Comparison of ENCODE assay signal across 14 cellular contexts in genomic region chr3:77931272-77932009, GRCh38.
A peak's percentile ranks its signal among the peaks of the same experiment; 100 is the strongest.
DNase-seq lines count a peak whose midpoint lies in the region; ATAC-seq, FAIRE-seq and TF ChIP-seq lines count a peak whose summit lies in the region.
"Had no signal": no experiment of that assay in that cellular context is flagged by ENCODE, and none has a peak within 500 bp of the region (broad histone marks: within the 10 kb centered on the region; RNA-seq: fewer than 3 reads in every experiment).

No MANE protein-coding gene starts in this region.

- H2AFZ ChIP-seq in IMR-90 (replicated peaks; ENCODE audit: low read length, poor library complexity) = no peak overlapping the region

- POLR2A ChIA-PET in IMR-90 (lab: Charles Lee; ENCODE audit: unreplicated experiment) = no interaction called here

- H3K36me3 ChIP-seq in IMR-90 (ENCODE audit: control insufficient read depth, insufficient read depth, low read length) (no peaks in the 10 kb centered on the region), pancreas (no peaks in the 10 kb centered on the region), psoas muscle (ENCODE audit: insufficient read depth in 1 of 2, low read depth in 1 of 2) (no peaks in the 10 kb centered on the region)

- H2BK5ac ChIP-seq in IMR-90 (ENCODE audit: low read depth, low read length, poor library complexity, severe bottlenecking) = no peak overlapping the region

- DNase-seq in IMR-90 = peak; percentile 9
- peak; percentile 51 for DNase-seq in NCI-H510A (lab: John Stamatoyannopoulos, UW)
- peak; percentile 44 for DNase-seq in fibroblast of pulmonary artery (ENCODE audit: low read depth)
- DNase-seq in pancreas = no peak
- no peak for DNase-seq in activated T-cell treated with anti-CD3 and anti-CD28 coated beads, Interleukin-2, amount 50 U/mL, for 1 hour
- DNase-seq in GM10266 (ENCODE audit: extremely low spot score) = no peak
- DNase-seq in psoas muscle = no peak
- DNase-seq: CD4-positive, CD25-positive, alpha-beta regulatory T cell; erythroblast; NCI-H524 treated with DMSO at 0.1 percent for 48 hours; nephron progenitor cell; stimulated activated naive B cell treated with anti-CD40 and anti-IgM and Interleukin-4, amounts not matched to agents 10 μg/mL and 1 μg/mL and 100 μg/mL, for 72 hours had no signal

- H3K27ac ChIP-seq in IMR-90 (ENCODE audit: insufficient read depth, low read length) (no peak overlapping the region), pancreas (no peak overlapping the region), psoas muscle (no peak overlapping the region)
- H3K27ac ChIP-seq: body of pancreas had no signal

- no peaks in the 10 kb centered on the region for H3K4me1 Mint-ChIP-seq in stimulated activated memory B cell treated with anti-CD40 and anti-IgM and Interleukin-4, amounts not matched to agents 10 μg/mL and 1 μg/mL and 100 μg/mL, for 72 hours
- H3K4me1 Mint-ChIP-seq: CD4-positive, CD25-positive, alpha-beta regulatory T cell; nephron progenitor cell; stimulated activated naive B cell treated with anti-CD40 and anti-IgM and Interleukin-4, amounts not matched to agents 10 μg/mL and 1 μg/mL and 100 μg/mL, for 72 hours had no signal

- TF ChIP-seq CTCF in IMR-90 (conservative IDR thresholded peaks at IDR 0.05; ENCODE audit: low read depth, low read length) (no peak), fibroblast of pulmonary artery (IDR thresholded peaks at IDR 0.05; ENCODE audit: low read length, missing control alignments) (no peak), pancreas (IDR thresholded peaks at IDR 0.05) (no peak), GM10266 (IDR thresholded peaks at IDR 0.05; ENCODE audit: control insufficient read depth, insufficient read depth, low read depth, missing control alignments) (no peak), psoas muscle (IDR thresholded peaks at IDR 0.05) (no peak)

- no peaks in the 10 kb centered on the region for H3K27me3 Mint-ChIP-seq in stimulated activated memory B cell treated with anti-CD40 and anti-IgM and Interleukin-4, amounts not matched to agents 10 μg/mL and 1 μg/mL and 100 μg/mL, for 72 hours
- H3K27me3 Mint-ChIP-seq: CD4-positive, CD25-positive, alpha-beta regulatory T cell; stimulated activated naive B cell treated with anti-CD40 and anti-IgM and Interleukin-4, amounts not matched to agents 10 μg/mL and 1 μg/mL and 100 μg/mL, for 72 hours had no signal

- H3K79me1 ChIP-seq in IMR-90 (ENCODE audit: low read depth in 1 of 2, low read length in 2 of 2) = no peaks in the 10 kb centered on the region

- no peak overlapping the region for H3K27ac Mint-ChIP-seq in stimulated activated memory B cell treated with anti-CD40 and anti-IgM and Interleukin-4, amounts not matched to agents 10 μg/mL and 1 μg/mL and 100 μg/mL, for 72 hours
- H3K27ac Mint-ChIP-seq: CD4-positive, CD25-positive, alpha-beta regulatory T cell; nephron progenitor cell; stimulated activated naive B cell treated with anti-CD40 and anti-IgM and Interleukin-4, amounts not matched to agents 10 μg/mL and 1 μg/mL and 100 μg/mL, for 72 hours had no signal

- H3K4me1 ChIP-seq in IMR-90 (ENCODE audit: control insufficient read depth, insufficient read depth, low read length) (no peaks in the 10 kb centered on the region), pancreas (no peaks in the 10 kb centered on the region), psoas muscle (no peaks in the 10 kb centered on the region)
- H3K4me1 ChIP-seq: body of pancreas had no signal

- dilution Hi-C loops in IMR-90 (cut with HindIII; ENCODE audit: low sequenced_read_pairs, unreplicated experiment) = no loop called here

- H3K36me3 Mint-ChIP-seq in stimulated activated memory B cell treated with anti-CD40 and anti-IgM and Interleukin-4, amounts not matched to agents 10 μg/mL and 1 μg/mL and 100 μg/mL, for 72 hours = no peaks in the 10 kb centered on the region
- H3K36me3 Mint-ChIP-seq: CD4-positive, CD25-positive, alpha-beta regulatory T cell; stimulated activated naive B cell treated with anti-CD40 and anti-IgM and Interleukin-4, amounts not matched to agents 10 μg/mL and 1 μg/mL and 100 μg/mL, for 72 hours had no signal

- no peak overlapping the region for H3K18ac ChIP-seq in IMR-90 (ENCODE audit: low read depth, low read length)

- H3K23ac ChIP-seq in IMR-90 (ENCODE audit: low read depth, low read length) = no peak overlapping the region

- CTCF ChIA-PET in IMR-90 (lab: Yijun Ruan, JAX) = no interaction called here

- H3K9me3 Mint-ChIP-seq in stimulated activated memory B cell treated with anti-CD40 and anti-IgM and Interleukin-4, amounts not matched to agents 10 μg/mL and 1 μg/mL and 100 μg/mL, for 72 hours = peaks cover 4% of the 10 kb centered on the region
- H3K9me3 Mint-ChIP-seq: nephron progenitor cell had no signal

- no peak overlapping the region for H2BK120ac ChIP-seq in IMR-90 (ENCODE audit: low read depth, low read length)

- H2BK20ac ChIP-seq in IMR-90 (ENCODE audit: low read depth, low read length) = no peak overlapping the region

- no peak overlapping the region for H2AK5ac ChIP-seq in IMR-90 (ENCODE audit: low read depth, low read length)

- H3K9me1 ChIP-seq in IMR-90 (ENCODE audit: insufficient read depth, low read length) = no peaks in the 10 kb centered on the region

- no peak overlapping the region for H3K4me3 ChIP-seq in IMR-90 (ENCODE audit: insufficient read depth, low read depth, low read length)
- no peak overlapping the region for H3K4me3 ChIP-seq in fibroblast of pulmonary artery (replicated peaks; ENCODE audit: low read depth, low read length)
- no peak overlapping the region for H3K4me3 ChIP-seq in pancreas
- no peak overlapping the region for H3K4me3 ChIP-seq in psoas muscle
- H3K4me3 ChIP-seq: body of pancreas had no signal

- no peak overlapping the region for H3K56ac ChIP-seq in IMR-90 (ENCODE audit: extremely low read depth, insufficient read depth, low read length)

- H3K9me3 ChIP-seq in IMR-90 (ENCODE audit: control insufficient read depth, insufficient read depth, low read length) = no peaks in the 10 kb centered on the region
- no peaks in the 10 kb centered on the region for H3K9me3 ChIP-seq in pancreas
- no peaks in the 10 kb centered on the region for H3K9me3 ChIP-seq in psoas muscle
- H3K9me3 ChIP-seq: body of pancreas had no signal

- no peaks in the 10 kb centered on the region for H4K20me1 ChIP-seq in IMR-90 (ENCODE audit: insufficient read depth, low read length)

- intact Hi-C loops in IMR-90 (cut with micrococcal nuclease) = no loop called here
- intact Hi-C loops in pancreas (cut with DNase I) = no loop called here
- intact Hi-C loops in psoas muscle (cut with DNase I) = no loop called here

- H4K8ac ChIP-seq in IMR-90 (ENCODE audit: low read depth in 2 of 2, low read length in 2 of 2) = no peak overlapping the region

- no peak overlapping the region for H2AK9ac ChIP-seq in IMR-90 (replicated peaks; ENCODE audit: low read depth, low read length, poor library complexity)

- no peak for TF ChIP-seq POLR2A in IMR-90 (IDR thresholded peaks at IDR 0.05; ENCODE audit: low read depth, low read length)

- no peak overlapping the region for H4K5ac ChIP-seq in IMR-90 (ENCODE audit: low read depth, low read length)

- H2BK15ac ChIP-seq in IMR-90 (ENCODE audit: low read depth, low read length) = no peak overlapping the region

- H3K4ac ChIP-seq in IMR-90 (ENCODE audit: low read depth, low read length) = no peak overlapping the region

- in situ Hi-C loops in IMR-90 (cut with MboI; ENCODE audit: low sequenced_read_pairs) = no loop called here

- 17% methylated on average over 2 of the region's 9 CpGs; no CpG with 5 or more reads in 1 of the 2 experiments for WGBS in IMR-90 (ENCODE audit: extremely low coverage in 2 of 2, insufficient read length in 1 of 2), 2 experiments
- WGBS in pancreas, 2 donors = 37 to 44% methylated on average over 9 of the region's 9 CpGs
- 23 to 39% (median 32%) methylated on average over 9 of the region's 9 CpGs for WGBS in psoas muscle, 3 donors

- FAIRE-seq in pancreas (lab: Jason Lieb, UNC) = no peak

- H3K27me3 ChIP-seq in IMR-90 (ENCODE audit: control insufficient read depth, insufficient read depth, low read length) (no peaks in the 10 kb centered on the region), pancreas (no peaks in the 10 kb centered on the region), psoas muscle (ENCODE audit: insufficient read depth in 3 of 3, low read length in 2 of 3) (no peaks in the 10 kb centered on the region)
- H3K27me3 ChIP-seq: body of pancreas had no signal

- H3K9ac ChIP-seq in IMR-90 (ENCODE audit: low read depth, low read length) = no peak overlapping the region

- no peak for TF ChIP-seq RAD21 in IMR-90 (IDR thresholded peaks at IDR 0.05; ENCODE audit: low read length)

- ATAC-seq in IMR-90 (ENCODE audit: low read depth) = peak; percentile 67
- ATAC-seq in pancreas = peak in 3 of 4 donors; percentile 66 to 81 (median 67)
- ATAC-seq in stimulated activated memory B cell treated with anti-CD40 and anti-IgM and Interleukin-4, amounts not matched to agents 10 μg/mL and 1 μg/mL and 100 μg/mL, for 72 hours = no peak
- no peak for ATAC-seq in psoas muscle
- ATAC-seq: body of pancreas; stimulated activated naive B cell treated with anti-CD40 and anti-IgM and Interleukin-4, amounts not matched to agents 10 μg/mL and 1 μg/mL and 100 μg/mL, for 72 hours had no signal

- H3K4me2 ChIP-seq in IMR-90 (ENCODE audit: low read depth, low read length) = no peak overlapping the region

- H3K4me3 Mint-ChIP-seq in stimulated activated memory B cell treated with anti-CD40 and anti-IgM and Interleukin-4, amounts not matched to agents 10 μg/mL and 1 μg/mL and 100 μg/mL, for 72 hours = no peak overlapping the region
- H3K4me3 Mint-ChIP-seq: CD4-positive, CD25-positive, alpha-beta regulatory T cell; nephron progenitor cell; stimulated activated naive B cell treated with anti-CD40 and anti-IgM and Interleukin-4, amounts not matched to agents 10 μg/mL and 1 μg/mL and 100 μg/mL, for 72 hours had no signal

- no peak overlapping the region for H4K91ac ChIP-seq in IMR-90 (ENCODE audit: insufficient read depth, low read depth, low read length)

- H3K14ac ChIP-seq in IMR-90 (replicated peaks; ENCODE audit: low read depth, low read length) = no peak overlapping the region

- BruUV-seq in IMR-90 (replicated peaks; lab: Mats Ljungman, UMichigan) = no TSS peak

TF ChIP-seq in IMR-90, 13 proteins besides CTCF, POLR2A, EP300 and RAD21:
- TF ChIP-seq CEBPB (IDR thresholded peaks at IDR 0.05; ENCODE audit: low read depth, low read length) (no peak), NFE2L2 (IDR thresholded peaks at IDR 0.05; ENCODE audit: low read depth, low read length) (no peak), RFX5 (IDR thresholded peaks at IDR 0.05; ENCODE audit: low read depth, low read length) (no peak), RCOR1 (IDR thresholded peaks at IDR 0.05; ENCODE audit: insufficient replicate concordance, low read length) (no peak), FOS (IDR thresholded peaks at IDR 0.05; ENCODE audit: low read depth, low read length) (no peak), MAFK (IDR thresholded peaks at IDR 0.05; ENCODE audit: low read depth, low read length) (no peak)

Comparison
In these comparisons a context has a peak if more than half of its experiments do, and no peak if none do; other contexts are left out.
1. ATAC-seq: peak in IMR-90 (single experiment) and pancreas (3 of 4); none in stimulated activated memory B cell treated with anti-CD40 and anti-IgM and Interleukin-4, amounts not matched to agents 10 μg/mL and 1 μg/mL and 100 μg/mL, for 72 hours (single experiment) and psoas muscle (0 of 4).
2. DNase-seq: peak in IMR-90 (single experiment), NCI-H510A (single experiment) and fibroblast of pulmonary artery (single experiment); none in pancreas (0 of 6), activated T-cell treated with anti-CD3 and anti-CD28 coated beads, Interleukin-2, amount 50 U/mL, for 1 hour (single experiment), GM10266 (single experiment) and psoas muscle (0 of 2).